Comparison of ENCODE assay signal across 15 cellular contexts in the genomic region with DNA sequence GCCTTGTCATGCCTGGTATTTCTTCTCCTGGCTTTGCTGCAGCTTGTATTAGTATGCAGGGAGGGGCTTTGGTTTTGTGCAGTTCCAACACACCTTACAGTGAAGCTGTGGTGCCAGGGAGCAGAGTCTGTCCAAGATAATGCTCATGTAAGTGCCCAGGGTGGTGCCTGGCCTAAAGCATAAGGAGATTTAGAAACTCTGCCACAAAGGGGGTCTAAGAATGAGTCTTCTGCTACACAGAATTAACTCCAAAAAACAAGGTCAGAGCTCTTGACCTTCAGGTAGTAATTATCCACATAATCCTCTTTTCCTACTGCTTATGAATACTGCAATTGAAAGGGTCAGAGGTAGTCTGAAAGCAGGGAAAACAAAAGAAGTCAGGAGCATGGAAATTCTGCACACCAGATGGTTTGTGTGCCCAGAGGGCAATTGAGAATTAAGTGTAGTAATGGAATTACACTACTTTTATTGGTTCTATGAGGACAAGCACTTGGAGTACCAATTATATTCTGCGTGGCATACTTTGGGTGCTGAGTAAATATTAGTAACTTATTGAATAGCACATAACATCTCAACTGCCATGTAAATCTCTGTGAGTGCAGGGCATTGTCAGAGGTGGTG.
DNase-seq lines count a peak whose midpoint lies in the region; FAIRE-seq and TF ChIP-seq lines count a peak whose summit lies in the region.
"Had no signal": no experiment of that assay in that cellular context is flagged by ENCODE, and none has a peak within 500 bp of the region (broad histone marks: within the 10 kb centered on the region; RNA-seq: fewer than 3 reads in every experiment).

No MANE protein-coding gene starts in this region.

- intact Hi-C loops in OCI-LY7 (cut with micrococcal nuclease; ENCODE audit: unreplicated experiment) = no loop called here

- peaks cover 5% of the 10 kb centered on the region for H3K9me3 Mint-ChIP-seq in type B pancreatic cell

- no peak overlapping the region for H2AFZ ChIP-seq in SK-N-SH (ENCODE audit: low read depth)
- H2AFZ ChIP-seq in OCI-LY7 (ENCODE audit: low read length) = no peak overlapping the region

- no TSS peak for BruUV-seq in OCI-LY7 (replicated peaks; lab: Mats Ljungman, UMichigan)

- H3K27ac ChIP-seq in SK-N-SH (ENCODE audit: low read depth in 2 of 2, low read length in 1 of 2) (peak overlapping the region in 1 of 2 experiments; percentile 92; a peak in 2 of 4 replicates), small intestine (ENCODE audit: low read depth in 1 of 2, low read length in 1 of 2) (peak overlapping the region in 1 of 2 donors; percentile 8), OCI-LY7 (ENCODE audit: low read depth, low read length, poor library complexity, severe bottlenecking) (no peak overlapping the region), brain microvascular endothelial cell (no peak overlapping the region)
- H3K27ac ChIP-seq: A549, breast epithelium had no signal

- H3K27me3 ChIP-seq in SK-N-SH (ENCODE audit: insufficient read depth) (no peaks in the 10 kb centered on the region), small intestine (ENCODE audit: control insufficient read depth in 2 of 2, insufficient read depth in 2 of 2, low read length in 2 of 2) (no peaks in the 10 kb centered on the region), brain microvascular endothelial cell (replicated peaks) (no peaks in the 10 kb centered on the region)
- H3K27me3 ChIP-seq: breast epithelium had no signal

- peak in 1 of 2 experiments; percentile 78; a peak in 1 of 4 replicates for TF ChIP-seq EP300 in SK-N-SH (IDR thresholded peaks at IDR 0.05; ENCODE audit: borderline replicate concordance in 1 of 2, low read depth in 1 of 2, low read length in 1 of 2)

- H3K9me3 ChIP-seq in SK-N-SH (no peaks in the 10 kb centered on the region), small intestine (ENCODE audit: control insufficient read depth, low read depth) (no peaks in the 10 kb centered on the region), OCI-LY7 (ENCODE audit: low read length) (no peaks in the 10 kb centered on the region)
- H3K9me3 ChIP-seq: A549, breast epithelium had no signal

- H4K20me1 ChIP-seq in SK-N-SH (ENCODE audit: insufficient read depth) = peaks cover 17% of the 10 kb centered on the region; the same call in 1 of the 2 replicates
- H4K20me1 ChIP-seq in OCI-LY7 (ENCODE audit: insufficient read depth, low read length) = 0 out of 2 replicates have a peak, but pooled peaks cover 6% of the 10 kb centered on the region

- no peak for TF ChIP-seq RAD21 in SK-N-SH (IDR thresholded peaks at IDR 0.05; ENCODE audit: low read length)

- CTCF ChIA-PET in SK-N-SH (lab: Yijun Ruan, JAX) = interaction anchor here (1.0 to 1.4 kb wide), 4 partner anchors 24 to 528 kb away, joined by 3 to 8 read pairs (median 4); no protein-coding TSS in a partner anchor
- CTCF ChIA-PET in OCI-LY7 (lab: Charles Lee; ENCODE audit: unreplicated experiment) = no interaction called here

- H3K79me2 ChIP-seq in SK-N-SH (ENCODE audit: insufficient read depth) (peaks cover 64% of the 10 kb centered on the region), OCI-LY7 (ENCODE audit: insufficient read depth, low read depth, low read length) (no peaks in the 10 kb centered on the region; the same call in 1 of the 2 replicates)

- no peak for FAIRE-seq in small intestine (lab: Jason Lieb, UNC)
- FAIRE-seq: A549, G401.6 had no signal

- DNase-seq in NCI-H2107 treated with DMSO at 0.1 percent for 48 hours (lab: John Stamatoyannopoulos, UW; ENCODE audit: unreplicated experiment) (peak; percentile 44), NCI-H2107 (lab: John Stamatoyannopoulos, UW) (no peak), NCI-H2029 treated with DMSO at 0.1 percent for 48 hours (lab: John Stamatoyannopoulos, UW) (peak; percentile 90), SK-N-SH (peak; percentile 68), small intestine (peak; percentile 72), type B pancreatic cell (ENCODE audit: extremely low spot score, unreplicated experiment) (no peak), OCI-LY7 (ENCODE audit: low spot score) (no peak), brain microvascular endothelial cell (no peak)
- DNase-seq: activated T-cell treated with anti-CD3 and anti-CD28 coated beads, Interleukin-2, amount 50 U/mL, for 48 hours; naive B cell; RPMI8226 had no signal

- H3K36me3 ChIP-seq in SK-N-SH (replicated peaks in 1 of 2; ENCODE audit: control insufficient read depth in 1 of 2, insufficient read depth in 2 of 2, low read length in 1 of 2) (no peaks in the 10 kb centered on the region), small intestine (ENCODE audit: control insufficient read depth in 2 of 2, insufficient read depth in 2 of 2, low read length in 2 of 2) (no peaks in the 10 kb centered on the region), OCI-LY7 (ENCODE audit: insufficient read depth, low read length) (no peaks in the 10 kb centered on the region), brain microvascular endothelial cell (replicated peaks) (no peaks in the 10 kb centered on the region)
- H3K36me3 ChIP-seq: breast epithelium had no signal

- peaks cover 24 to 33% of the 10 kb centered on the region in 2 experiments; a peak in 3 of 4 replicates for H3K4me1 ChIP-seq in SK-N-SH (ENCODE audit: control insufficient read depth in 1 of 2, insufficient read depth in 2 of 2, low read depth in 1 of 2, low read length in 1 of 2)
- H3K4me1 ChIP-seq in small intestine (ENCODE audit: control insufficient read depth in 2 of 2, insufficient read depth in 1 of 2, low read depth in 1 of 2, low read length in 1 of 2) = peaks cover 10% of the 10 kb centered on the region in 2 donors
- H3K4me1 ChIP-seq in OCI-LY7 (ENCODE audit: insufficient read depth, low read length, poor library complexity, severe bottlenecking) = no peaks in the 10 kb centered on the region
- H3K4me1 ChIP-seq: breast epithelium had no signal

- no peak overlapping the region for H3K4me3 Mint-ChIP-seq in type B pancreatic cell

- POLR2A ChIA-PET in SK-N-SH (lab: Yijun Ruan, JAX) = interaction anchor here (0.6 kb wide), 1 partner anchor 257 kb away, joined by 3 read pairs; no protein-coding TSS in a partner anchor
- POLR2A ChIA-PET in OCI-LY7 (lab: Charles Lee) = interaction anchor here (1.0 to 2.3 kb wide), 2 partner anchors 12 to 13 kb away, joined by 3 to 4 read pairs; no protein-coding TSS in a partner anchor

- H3K27ac Mint-ChIP-seq in type B pancreatic cell = no peak overlapping the region

- H3K4me3 ChIP-seq in SK-N-SH (ENCODE audit: low read depth in 2 of 2, low read length in 1 of 2) (no peak overlapping the region), small intestine (ENCODE audit: low read depth in 1 of 2, low read length in 2 of 2) (no peak overlapping the region), OCI-LY7 (ENCODE audit: low read depth, low read length, poor library complexity, severe bottlenecking) (no peak overlapping the region), brain microvascular endothelial cell (ENCODE audit: low read depth, low read length) (no peak overlapping the region)
- H3K4me3 ChIP-seq: A549, breast epithelium, smooth muscle cell had no signal

- peaks cover 11% of the 10 kb centered on the region for H3K36me3 Mint-ChIP-seq in type B pancreatic cell

- no peaks in the 10 kb centered on the region for H3K27me3 Mint-ChIP-seq in type B pancreatic cell
- H3K27me3 Mint-ChIP-seq: naive B cell had no signal

- peaks cover 32% of the 10 kb centered on the region for H3K4me1 Mint-ChIP-seq in type B pancreatic cell (ENCODE audit: unreplicated experiment)

- H3K4me2 ChIP-seq in SK-N-SH = no peak overlapping the region
- H3K4me2 ChIP-seq in OCI-LY7 (ENCODE audit: low read length) = no peak overlapping the region
- H3K4me2 ChIP-seq: A549, smooth muscle cell had no signal

- in situ Hi-C loops in brain microvascular endothelial cell (cut with HindIII; ENCODE audit: low pct_ligation_motif_present, low sequenced_read_pairs) = no loop called here

- H3K9ac ChIP-seq in SK-N-SH = no peak overlapping the region

- H3K9me2 ChIP-seq in SK-N-SH = no peaks in the 10 kb centered on the region
- no peaks in the 10 kb centered on the region for H3K9me2 ChIP-seq in OCI-LY7 (ENCODE audit: insufficient read depth, low read length)

- no peak for TF ChIP-seq CTCF in SK-N-SH (IDR thresholded peaks at IDR 0.05)
- TF ChIP-seq CTCF in type B pancreatic cell (conservative IDR thresholded peaks at IDR 0.05) = no peak
- no peak for TF ChIP-seq CTCF in OCI-LY7 (conservative IDR thresholded peaks at IDR 0.05; ENCODE audit: low read length)
- TF ChIP-seq CTCF in brain microvascular endothelial cell (IDR thresholded peaks at IDR 0.05; ENCODE audit: low read depth, low read length, missing control alignments) = no peak

- 40% methylated on average over 1 of the region's 1 CpG for WGBS in SK-N-SH (ENCODE audit: low lambda C conversion rate)
- whole genome bisulfite sequencing in small intestine, 3 donors = 16 to 62% (median 34%) methylated on average over 1 of the region's 1 CpG

- peaks cover 21% of the 10 kb centered on the region for H3F3A ChIP-seq in SK-N-SH (replicated peaks; ENCODE audit: insufficient read depth)

TF ChIP-seq in SK-N-SH, 30 proteins besides CTCF, POLR2A, EP300 and RAD21:
- TF ChIP-seq TCF12 (IDR thresholded peaks at IDR 0.05) = 0 out of 2 replicates have a peak, but pooled peaks have one; percentile 15
- TF ChIP-seq RCOR1 (IDR thresholded peaks at IDR 0.05; ENCODE audit: low read length) = peak; percentile 85
- TF ChIP-seq MXI1 (IDR thresholded peaks at IDR 0.05; ENCODE audit: low read depth, low read length) = no peak
- 0 out of 2 replicates have a peak, but pooled peaks have one; percentile 40 for TF ChIP-seq FOXJ3 (CRISPR knock-in tag; IDR thresholded peaks at IDR 0.05)

Comparison
In these comparisons a context has a peak if more than half of its experiments do, and no peak if none do; other contexts are left out.
1. DNase-seq: peak in NCI-H2107 treated with DMSO at 0.1 percent for 48 hours (single experiment), NCI-H2029 treated with DMSO at 0.1 percent for 48 hours (single experiment), SK-N-SH (single experiment) and small intestine (single experiment); none in NCI-H2107 (single experiment), type B pancreatic cell (single experiment), OCI-LY7 (single experiment) and brain microvascular endothelial cell (single experiment).